Comparison of ENCODE assay signal across 31 cellular contexts in the genomic region with DNA sequence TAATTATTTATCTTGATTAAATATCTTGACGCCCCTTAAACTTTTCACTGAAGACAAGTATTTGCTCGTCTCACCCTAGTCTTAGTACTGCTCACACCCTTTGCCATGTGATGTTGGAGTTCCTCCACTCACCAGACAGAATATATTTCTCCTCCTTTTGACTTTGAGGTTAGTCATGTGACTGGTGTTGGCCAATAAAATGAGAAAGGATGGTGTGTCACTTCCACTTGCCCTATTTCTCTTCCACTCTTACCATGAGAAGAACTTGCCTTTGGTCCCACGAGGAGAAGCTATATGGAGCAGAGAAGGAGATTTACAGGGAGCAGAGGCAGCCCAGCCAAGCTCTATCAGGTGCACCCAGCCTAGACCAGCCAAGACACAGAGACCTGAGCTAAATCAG.
"Had no signal": no experiment of that assay in that cellular context is flagged by ENCODE, and none has a peak within 500 bp of the region (broad histone marks: within the 10 kb centered on the region; RNA-seq: fewer than 3 reads in every experiment).

No MANE protein-coding gene starts in this region.

- H3K4me1 ChIP-seq: esophagus muscularis mucosa, foreskin keratinocyte, pancreas, psoas muscle, suprapubic skin, tibial artery had no signal

- H3K27ac Mint-ChIP-seq: activated CD4-positive, alpha-beta memory T cell treated with anti-CD3 and anti-CD28 coated beads, Interleukin-2, amount 10 ng/mL, durations not matched to agents 7 days and 5 days; activated naive CD8-positive, alpha-beta T cell; activated T-cell treated with anti-CD3 and anti-CD28 coated beads, Interleukin-2, amount 50 U/mL, for 24 hours; activated T-helper 17 cell treated with anti-CD3 and anti-CD28 coated beads, Interleukin-2, amount 50 U/mL, for 72 hours; endodermal cell; immature natural killer cell; nephron progenitor cell had no signal

- H3K36me3 ChIP-seq: esophagus muscularis mucosa, heart left ventricle, pancreas, suprapubic skin, tibial artery, WERI-Rb-1 had no signal

- ATAC-seq: activated CD4-positive, CD25-positive, alpha-beta regulatory T cell treated with anti-CD3 and anti-CD28 coated beads, Interleukin-2, amount 50 U/mL, for 24 hours; activated T-helper 17 cell treated with anti-CD3 and anti-CD28 coated beads, Interleukin-2, amount 50 U/mL, for 72 hours; foreskin keratinocyte; heart left ventricle; left colon; pancreas; psoas muscle had no signal

- H3K9me3 Mint-ChIP-seq: activated T-cell treated with anti-CD3 and anti-CD28 coated beads, Interleukin-2, amount 50 U/mL, for 24 hours; central memory CD8-positive, alpha-beta T cell; endodermal cell; immature natural killer cell; nephron progenitor cell had no signal

- H3K36me3 Mint-ChIP-seq: activated naive CD8-positive, alpha-beta T cell; immature natural killer cell had no signal

- H3K4me3 ChIP-seq: esophagus muscularis mucosa, heart left ventricle, pancreas, psoas muscle, smooth muscle cell, suprapubic skin, tibial artery had no signal

- H3K4me1 Mint-ChIP-seq: endodermal cell, immature natural killer cell had no signal

- H3K27me3 ChIP-seq: esophagus muscularis mucosa, foreskin keratinocyte, heart left ventricle, pancreas had no signal

- H3K27ac ChIP-seq: esophagus muscularis mucosa, foreskin keratinocyte, heart left ventricle, pancreas, psoas muscle, suprapubic skin, tibial artery, WERI-Rb-1 had no signal

- H3K4me2 ChIP-seq: smooth muscle cell had no signal

- FAIRE-seq: bronchial epithelial cell, kidney, pancreas, TTC549 had no signal

- H3K9me3 ChIP-seq: esophagus muscularis mucosa, heart left ventricle, pancreas, psoas muscle, suprapubic skin, tibial artery had no signal

- DNase-seq: activated CD4-positive, alpha-beta memory T cell treated with anti-CD3 and anti-CD28 coated beads, Interleukin-2, amount 10 ng/mL, durations not matched to agents 7 days and 5 days; activated CD4-positive, alpha-beta T cell treated with anti-CD3 and anti-CD28 coated beads for 48 hours; activated CD8-positive, alpha-beta memory T cell treated with anti-CD3 and anti-CD28 coated beads, Interleukin-2, amount 50 U/mL, for 48 hours; activated T-cell treated with anti-CD3 and anti-CD28 coated beads, Interleukin-2, amount 50 U/mL, for 24 hours; anterior cingulate cortex; endodermal cell; foreskin keratinocyte; heart left ventricle; hypothalamus; immature natural killer cell; kidney; left colon; mammary epithelial cell; nephron progenitor cell; nucleus accumbens; pancreas; psoas muscle; stimulated activated CD4-positive, alpha-beta T cell treated with anti-CD3 and anti-CD28 coated beads, Interleukin-15, amount 100 ng/mL, for 24 hours; stimulated activated naive CD4-positive, alpha-beta T cell; tibial artery; WERI-Rb-1 had no signal

- H3K27me3 Mint-ChIP-seq: activated naive CD8-positive, alpha-beta T cell; activated T-cell treated with anti-CD3 and anti-CD28 coated beads, Interleukin-2, amount 50 U/mL, for 24 hours; activated T-helper 17 cell treated with anti-CD3 and anti-CD28 coated beads, Interleukin-2, amount 50 U/mL, for 72 hours; central memory CD8-positive, alpha-beta T cell; dendritic cell treated with granulocyte-macrophage colony-stimulating factor and Interleukin-4, amounts not matched to agents 40 ng/mL and 50 ng/mL, for 4 days had no signal

- H3K4me3 Mint-ChIP-seq: activated CD4-positive, alpha-beta memory T cell treated with anti-CD3 and anti-CD28 coated beads, Interleukin-2, amount 10 ng/mL, durations not matched to agents 7 days and 5 days; activated naive CD8-positive, alpha-beta T cell; activated T-cell treated with anti-CD3 and anti-CD28 coated beads, Interleukin-2, amount 50 U/mL, for 24 hours; activated T-helper 17 cell treated with anti-CD3 and anti-CD28 coated beads, Interleukin-2, amount 50 U/mL, for 72 hours; central memory CD8-positive, alpha-beta T cell; dendritic cell treated with granulocyte-macrophage colony-stimulating factor and Interleukin-4, amounts not matched to agents 40 ng/mL and 50 ng/mL, for 4 days; endodermal cell; immature natural killer cell; nephron progenitor cell had no signal
